ENCODE assay signal across 33 cellular contexts in genomic region chr5:112195924-112196323, GRCh38.
"Had no signal": no experiment of that assay in that cellular context is flagged by ENCODE, and none has a peak within 500 bp of the region (broad histone marks: within the 10 kb centered on the region; RNA-seq: fewer than 3 reads in every experiment).

No MANE protein-coding gene starts in this region.

- H3K36me3 ChIP-seq: adrenal gland, brain microvascular endothelial cell, breast epithelium, cardiac muscle cell had no signal

- H3K27me3 ChIP-seq: adrenal gland, ascending aorta, body of pancreas, brain microvascular endothelial cell, breast epithelium, cardiac muscle cell had no signal

- ATAC-seq: activated naive CD4-positive, alpha-beta T cell treated with anti-CD3 and anti-CD28 coated beads, Interleukin-2, amount 50 U/mL, for 72 hours; activated naive CD8-positive, alpha-beta T cell treated with anti-CD3 and anti-CD28 coated beads, Interleukin-2, amount 50 U/mL, for 24 hours; activated T-cell treated with anti-CD3 and anti-CD28 coated beads, Interleukin-2, amount 50 U/mL, for 4 hours; activated T-cell treated with anti-CD3 and anti-CD28 coated beads, Interleukin-2, amount 50 U/mL, for 72 hours; activated T-helper 17 cell treated with anti-CD3 and anti-CD28 coated beads, Interleukin-2, amount 50 U/mL, for 72 hours; body of pancreas had no signal

- H3K4me1 ChIP-seq: adrenal gland, ascending aorta, body of pancreas, breast epithelium had no signal

- DNase-seq: activated effector memory CD4-positive, alpha-beta T cell treated with anti-CD3 and anti-CD28 coated beads, Interleukin-2, amount 50 U/mL, for 16 hours; activated effector memory CD4-positive, alpha-beta T cell treated with Interleukin-2 at 50 U/mL for 16 hours; activated gamma-delta T cell; activated gamma-delta T cell treated with Interleukin-2 at 50 U/mL for 16 hours; activated naive CD4-positive, alpha-beta T cell; activated naive CD4-positive, alpha-beta T cell treated with anti-CD3 and anti-CD28 coated beads for 36 hours; activated naive CD4-positive, alpha-beta T cell treated with anti-CD3 and anti-CD28 coated beads, Interleukin-2, amount 10 ng/mL, durations not matched to agents 7 days and 5 days; activated naive CD4-positive, alpha-beta T cell treated with anti-CD3 and anti-CD28 coated beads, Interleukin-2, amount 50 U/mL, for 16 hours; activated naive CD4-positive, alpha-beta T cell treated with Interleukin-2 at 50 U/mL for 16 hours; activated naive CD8-positive, alpha-beta T cell treated with anti-CD3 and anti-CD28 coated beads for 36 hours; activated naive CD8-positive, alpha-beta T cell treated with anti-CD3 and anti-CD28 coated beads, Interleukin-2, amount 10 ng/mL, durations not matched to agents 7 days and 5 days; activated naive CD8-positive, alpha-beta T cell treated with anti-CD3 and anti-CD28 coated beads, Interleukin-2, amount 50 U/mL, for 24 hours; activated T-cell treated with anti-CD3 and anti-CD28 coated beads, Interleukin-2, amount 50 U/mL, for 1 hour; activated T-cell treated with anti-CD3 and anti-CD28 coated beads, Interleukin-2, amount 50 U/mL, for 24 hours; activated T-cell treated with anti-CD3 and anti-CD28 coated beads, Interleukin-2, amount 50 U/mL, for 4 hours; activated T-cell treated with anti-CD3 and anti-CD28 coated beads, Interleukin-2, amount 50 U/mL, for 48 hours; activated T-cell treated with anti-CD3 and anti-CD28 coated beads, Interleukin-2, amount 50 U/mL, for 72 hours; adrenal gland; amniotic stem cell; amygdala; anterior cingulate cortex; aorta; body of pancreas; brain microvascular endothelial cell; caudate nucleus; central memory CD4-positive, alpha-beta T cell; cerebellar nuclear complex had no signal

- H3K4me3 ChIP-seq: adrenal gland, ascending aorta, body of pancreas, breast epithelium, cardiac muscle cell had no signal

- H3K9me3 ChIP-seq: adrenal gland, ascending aorta, body of pancreas, breast epithelium had no signal

- FAIRE-seq: astrocyte had no signal

- H3K27ac ChIP-seq: adrenal gland, ascending aorta, body of pancreas, brain microvascular endothelial cell, breast epithelium, cardiac muscle cell had no signal
